Comparison of ENCODE assay signal across 9 cellular contexts in the genomic region with DNA sequence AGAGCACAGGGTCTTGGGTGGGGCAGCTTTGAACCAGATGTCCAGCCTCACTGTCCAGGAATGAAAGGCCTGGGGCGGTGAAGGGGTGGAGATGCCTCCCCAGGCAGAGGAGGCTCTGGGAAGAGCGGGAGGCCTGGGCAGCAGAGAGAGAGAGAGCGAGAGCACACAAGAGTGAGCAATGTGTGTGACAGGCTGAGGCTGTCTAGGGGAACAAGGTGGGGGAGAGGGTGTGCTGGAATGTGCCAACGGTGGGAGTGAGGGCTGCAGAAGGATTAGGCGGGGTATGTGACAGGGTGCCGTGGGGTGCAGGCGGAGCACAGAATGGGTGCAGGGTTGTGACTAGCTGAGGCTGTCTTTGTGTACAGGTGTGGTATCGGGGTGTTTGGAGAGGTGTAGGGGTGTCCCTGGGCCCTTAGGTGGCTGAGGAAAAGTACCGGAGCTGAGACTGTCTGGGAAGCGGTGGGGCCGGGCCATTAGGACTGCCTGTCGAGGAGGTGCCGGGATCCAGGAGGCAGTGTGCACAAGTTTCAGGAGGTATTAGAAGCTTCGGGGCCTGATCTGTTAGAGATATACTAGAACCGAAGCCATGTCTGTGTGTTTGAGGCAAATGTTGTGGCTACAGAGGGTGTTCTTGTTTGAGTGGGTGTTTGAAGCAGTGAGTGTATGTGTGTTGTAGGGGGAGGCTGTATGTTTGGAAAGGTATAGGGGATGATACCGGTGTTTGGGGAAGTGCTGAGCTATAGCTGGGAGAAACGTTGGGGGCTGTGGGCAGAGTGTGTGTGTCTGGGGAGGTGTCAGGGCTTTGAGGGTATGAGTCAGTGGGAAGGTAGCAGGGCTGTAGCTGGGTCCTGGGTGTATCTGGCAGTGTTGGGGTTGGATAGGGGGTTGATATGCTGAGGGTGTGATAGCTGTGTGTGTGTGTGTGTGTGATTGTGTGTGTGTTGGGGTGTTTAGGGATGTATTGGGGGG. TPM values are rescaled to one million over a fixed set of nuclear protein-coding genes. Genes with fewer than 3 reads are reported as not detected.
A peak's percentile ranks its signal among the peaks of the same experiment; 100 is the strongest.
DNase-seq lines count a peak whose midpoint lies in the region; ATAC-seq and TF ChIP-seq lines count a peak whose summit lies in the region.
"Had no signal": no experiment of that assay in that cellular context is flagged by ENCODE, and none has a peak within 500 bp of the region (broad histone marks: within the 10 kb centered on the region; RNA-seq: fewer than 3 reads in every experiment).

No MANE protein-coding gene starts in this region.

- H3K4me2 ChIP-seq in OCI-LY7 (ENCODE audit: low read length): no peak overlapping the region

- BruUV-seq in OCI-LY7 (replicated peaks; lab: Mats Ljungman, UMichigan): no TSS peak

- no peak overlapping the region for H3K4me3 ChIP-seq in adrenal gland
- peak overlapping the region; percentile 15; the same call in 1 of the 2 replicates for H3K4me3 ChIP-seq in iPS-18c (ENCODE audit: insufficient read depth, low read depth, low read length)
- H3K4me3 ChIP-seq in thoracic aorta: no peak overlapping the region
- no peak overlapping the region for H3K4me3 ChIP-seq in OCI-LY7 (ENCODE audit: low read depth, low read length, poor library complexity, severe bottlenecking)

- H3K27ac ChIP-seq in adrenal gland: peak overlapping the region; percentile 23 to 96 (median 83)
- H3K27ac ChIP-seq in thoracic aorta: peak overlapping the region; percentile 43 to 54
- no peak overlapping the region for H3K27ac ChIP-seq in OCI-LY7 (ENCODE audit: low read depth, low read length, poor library complexity, severe bottlenecking)

- H4K20me1 ChIP-seq in OCI-LY7 (ENCODE audit: insufficient read depth, low read length): 0 out of 2 replicates have a peak, but pooled peaks cover 10% of the 10 kb centered on the region

- H3K36me3 ChIP-seq in adrenal gland (replicated peaks in 1 of 2) (no peaks in the 10 kb centered on the region), thoracic aorta (no peaks in the 10 kb centered on the region), OCI-LY7 (ENCODE audit: insufficient read depth, low read length) (no peaks in the 10 kb centered on the region)

- H3K4me1 Mint-ChIP-seq in activated T-cell treated with anti-CD3 and anti-CD28 coated beads, Interleukin-2, amount 50 U/mL, for 72 hours (ENCODE audit: low read depth): peaks cover 13% of the 10 kb centered on the region
- peaks cover 14% of the 10 kb centered on the region for H3K4me1 Mint-ChIP-seq in activated T-cell treated with anti-CD3 and anti-CD28 coated beads, Interleukin-2, amount 50 U/mL, for 24 hours (ENCODE audit: low read depth)

- H3K79me2 ChIP-seq in OCI-LY7 (ENCODE audit: insufficient read depth, low read depth, low read length): no peaks in the 10 kb centered on the region; the same call in 1 of the 2 replicates

- no peaks in the 10 kb centered on the region for H3K9me3 Mint-ChIP-seq in activated T-cell treated with anti-CD3 and anti-CD28 coated beads, Interleukin-2, amount 50 U/mL, for 72 hours
- H3K9me3 Mint-ChIP-seq in activated T-cell treated with anti-CD3 and anti-CD28 coated beads, Interleukin-2, amount 50 U/mL, for 24 hours: no peaks in the 10 kb centered on the region

- no peaks in the 10 kb centered on the region for H3K27me3 Mint-ChIP-seq in activated T-cell treated with anti-CD3 and anti-CD28 coated beads, Interleukin-2, amount 50 U/mL, for 72 hours (ENCODE audit: low read depth)
- no peaks in the 10 kb centered on the region for H3K27me3 Mint-ChIP-seq in activated T-cell treated with anti-CD3 and anti-CD28 coated beads, Interleukin-2, amount 50 U/mL, for 24 hours

- H3K9me3 ChIP-seq in adrenal gland (replicated peaks in 1 of 3) (no peaks in the 10 kb centered on the region), iPS-18c (ENCODE audit: control insufficient read depth, insufficient read depth, low read length) (peaks cover 5% of the 10 kb centered on the region), thoracic aorta (no peaks in the 10 kb centered on the region), OCI-LY7 (ENCODE audit: low read length) (no peaks in the 10 kb centered on the region)

- H3K36me3 Mint-ChIP-seq in activated T-cell treated with anti-CD3 and anti-CD28 coated beads, Interleukin-2, amount 50 U/mL, for 72 hours (ENCODE audit: insufficient read depth in 2 of 2): no peaks in the 10 kb centered on the region
- H3K36me3 Mint-ChIP-seq in activated T-cell treated with anti-CD3 and anti-CD28 coated beads, Interleukin-2, amount 50 U/mL, for 24 hours (ENCODE audit: low read depth): no peaks in the 10 kb centered on the region

- no peak overlapping the region for H3K4me3 Mint-ChIP-seq in activated T-cell treated with anti-CD3 and anti-CD28 coated beads, Interleukin-2, amount 50 U/mL, for 72 hours
- no peak overlapping the region for H3K4me3 Mint-ChIP-seq in activated T-cell treated with anti-CD3 and anti-CD28 coated beads, Interleukin-2, amount 50 U/mL, for 24 hours

- 46 to 51% (median 49%) methylated on average over 17 of the region's 17 CpGs for WGBS in adrenal gland, 4 donors

- no peak for DNase-seq in activated T-cell treated with anti-CD3 and anti-CD28 coated beads, Interleukin-2, amount 50 U/mL, for 72 hours
- no peak for DNase-seq in activated T-cell treated with anti-CD3 and anti-CD28 coated beads, Interleukin-2, amount 50 U/mL, for 24 hours
- DNase-seq in adrenal gland (peak in 1 of 7 donors; percentile 42), thoracic aorta (ENCODE audit: low spot score) (no peak), erythroblast (lab: John Stamatoyannopoulos, UW) (no peak), sciatic nerve (ENCODE audit: low spot score) (no peak), OCI-LY7 (ENCODE audit: low spot score) (no peak)
- DNase-seq: NCI-H2029 treated with DMSO at 0.1 percent for 48 hours had no signal

- TF ChIP-seq POLR2A in adrenal gland (IDR thresholded peaks at IDR 0.05) (no peak), erythroblast (IDR thresholded peaks at IDR 0.05; ENCODE audit: low read length) (no peak)

- no peaks in the 10 kb centered on the region for H3K27me3 ChIP-seq in adrenal gland
- no peaks in the 10 kb centered on the region for H3K27me3 ChIP-seq in thoracic aorta (replicated peaks; ENCODE audit: insufficient read depth)

- POLR2A ChIA-PET in OCI-LY7 (lab: Charles Lee): interaction anchor here (0.9 kb wide), 1 partner anchor 21 kb away, joined by 3 read pairs; no protein-coding TSS in a partner anchor

- CTCF ChIA-PET in OCI-LY7 (lab: Charles Lee; ENCODE audit: unreplicated experiment): no interaction called here

- no peak overlapping the region for H3K27ac Mint-ChIP-seq in activated T-cell treated with anti-CD3 and anti-CD28 coated beads, Interleukin-2, amount 50 U/mL, for 72 hours
- H3K27ac Mint-ChIP-seq in activated T-cell treated with anti-CD3 and anti-CD28 coated beads, Interleukin-2, amount 50 U/mL, for 24 hours: no peak overlapping the region

- peaks cover 98 to 100% of the 10 kb centered on the region in 2 donors for H3K4me1 ChIP-seq in adrenal gland (replicated peaks in 1 of 2)
- peaks cover 68 to 100% of the 10 kb centered on the region in 2 donors for H3K4me1 ChIP-seq in thoracic aorta (ENCODE audit: control insufficient read depth in 1 of 2, low read depth in 2 of 2)
- H3K4me1 ChIP-seq in OCI-LY7 (ENCODE audit: insufficient read depth, low read length, poor library complexity, severe bottlenecking): peaks cover 37% of the 10 kb centered on the region

- ATAC-seq in activated T-cell treated with anti-CD3 and anti-CD28 coated beads, Interleukin-2, amount 50 U/mL, for 72 hours (replicated peaks in 1 of 2): peak; percentile 59 to 64
- no peak for ATAC-seq in thoracic aorta (ENCODE audit: insufficient number of reproducible peaks, low FRiP score, low read depth)
- ATAC-seq in sciatic nerve: no peak

- intact Hi-C loops in adrenal gland (cut with DNase I): no loop called here
- intact Hi-C loops in sciatic nerve (cut with DNase I): loop anchor here (10.0 kb wide), 1 partner anchor 100 kb away; a partner anchor contains a TSS
- intact Hi-C loops in OCI-LY7 (cut with micrococcal nuclease; ENCODE audit: unreplicated experiment): no loop called here

- no peak for TF ChIP-seq CTCF in adrenal gland (IDR thresholded peaks at IDR 0.05)
- no peak for TF ChIP-seq CTCF in thoracic aorta (IDR thresholded peaks at IDR 0.05)
- TF ChIP-seq CTCF in OCI-LY7 (conservative IDR thresholded peaks at IDR 0.05; ENCODE audit: low read length): no peak

- H3K9me2 ChIP-seq in OCI-LY7 (ENCODE audit: insufficient read depth, low read length): no peaks in the 10 kb centered on the region

- no peak overlapping the region for H2AFZ ChIP-seq in OCI-LY7 (ENCODE audit: low read length)

RNA-seq across cellular contexts. Expression of a gene that starts 9.1 kb away (rescaled TPM):
- total RNA-seq in activated T-cell treated with anti-CD3 and anti-CD28 coated beads, Interleukin-2, amount 50 U/mL, for 72 hours: 1 to 10 TPM; 8.4 to 9.3 TPM
- 100 to 1,000 TPM in 1 of 8 donors, 10 to 100 TPM in 7; 43.9 to 111 (median 71.8) TPM for total RNA-seq in adrenal gland
- polyA plus RNA-seq in adrenal gland: 10 to 100 TPM; 10.4 to 98.5 (median 27.0) TPM
- 10 to 100 TPM; 38.3 to 55.4 TPM for total RNA-seq in thoracic aorta
- total RNA-seq in sciatic nerve: 61.9 TPM
- total RNA-seq in OCI-LY7 (2014; rRNA removed; shearing (Covaris generic)): 5.5 and 6.5 TPM in 2 replicates
- 8.4 and 13.8 TPM in 2 replicates for total RNA-seq in OCI-LY7 (2022)

RNA-seq across cellular contexts. Expression of a gene that starts 40.2 kb away (rescaled TPM):
- total RNA-seq in activated T-cell treated with anti-CD3 and anti-CD28 coated beads, Interleukin-2, amount 50 U/mL, for 72 hours: 1 to 10 TPM in 1 of 2 donors, under 1 TPM in 1; 0.62 to 2.1 TPM
- total RNA-seq in adrenal gland (10 to 100 TPM in 4 of 8 donors, 1 to 10 TPM in 4; 4.7 to 16.0 (median 10.4) TPM), thoracic aorta (10 to 100 TPM; 17.0 to 21.5 TPM), sciatic nerve (15.3 TPM), OCI-LY7 (2022) (0.98 and 1.2 TPM in 2 replicates)
- polyA plus RNA-seq in adrenal gland: 10 to 100 TPM in 2 of 3 donors, 1 to 10 TPM in 1; 6.0 to 51.9 (median 11.3) TPM
- 2.2 and 4.1 TPM in 2 replicates for total RNA-seq in OCI-LY7 (2014; rRNA removed; shearing (Covaris generic))

Comparison
In these comparisons a context has a peak if more than half of its experiments do, and no peak if none do; other contexts are left out.
1. ATAC-seq: peak in activated T-cell treated with anti-CD3 and anti-CD28 coated beads, Interleukin-2, amount 50 U/mL, for 72 hours (2 of 2); none in thoracic aorta (single experiment) and sciatic nerve (single experiment).